8 cellular contexts compared by ENCODE assay signal in the genomic region with DNA sequence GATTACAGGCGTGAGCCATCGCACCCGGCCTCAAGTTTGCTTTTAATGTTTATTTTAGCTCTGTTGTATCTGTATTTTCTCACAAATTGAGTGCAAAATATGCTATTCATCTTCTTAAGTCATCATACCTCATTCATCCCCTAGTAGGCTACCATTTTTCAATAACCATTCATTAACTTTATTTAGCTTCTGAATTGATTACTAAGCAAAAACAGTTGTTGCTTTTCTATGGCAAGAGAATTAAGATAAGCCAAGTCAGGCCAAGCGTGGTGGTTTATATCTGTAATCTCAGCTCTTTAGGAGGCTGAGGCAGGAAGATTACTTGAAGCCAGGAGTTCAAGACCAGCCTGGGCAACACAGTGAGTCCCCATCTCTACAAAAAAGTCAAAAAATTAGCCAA.
"Had no signal": no experiment of that assay in that cellular context is flagged by ENCODE, and none has a peak within 500 bp of the region (broad histone marks: within the 10 kb centered on the region; RNA-seq: fewer than 3 reads in every experiment).

No MANE protein-coding gene starts in this region.

- H3K36me3 Mint-ChIP-seq: IgD-negative memory B cell had no signal

- H3K4me1 Mint-ChIP-seq: H9, IgD-negative memory B cell had no signal

- H2AFZ ChIP-seq: GM23248 had no signal

- H3K4me3 Mint-ChIP-seq: H9, IgD-negative memory B cell had no signal

- H3K9ac ChIP-seq: GM23248 had no signal

- FAIRE-seq: H1, H54 had no signal

- DNase-seq: GM23248, H9, Kasumi-1, KG1 had no signal

- H3K4me3 ChIP-seq: GM23248 had no signal

- H3K9me3 Mint-ChIP-seq: H9 had no signal

- H3K27ac Mint-ChIP-seq: H9, IgD-negative memory B cell had no signal

- H3K27ac ChIP-seq: GM23248, HL-60 had no signal
